ENCODE assay signal across 8 cellular contexts in the genomic region with DNA sequence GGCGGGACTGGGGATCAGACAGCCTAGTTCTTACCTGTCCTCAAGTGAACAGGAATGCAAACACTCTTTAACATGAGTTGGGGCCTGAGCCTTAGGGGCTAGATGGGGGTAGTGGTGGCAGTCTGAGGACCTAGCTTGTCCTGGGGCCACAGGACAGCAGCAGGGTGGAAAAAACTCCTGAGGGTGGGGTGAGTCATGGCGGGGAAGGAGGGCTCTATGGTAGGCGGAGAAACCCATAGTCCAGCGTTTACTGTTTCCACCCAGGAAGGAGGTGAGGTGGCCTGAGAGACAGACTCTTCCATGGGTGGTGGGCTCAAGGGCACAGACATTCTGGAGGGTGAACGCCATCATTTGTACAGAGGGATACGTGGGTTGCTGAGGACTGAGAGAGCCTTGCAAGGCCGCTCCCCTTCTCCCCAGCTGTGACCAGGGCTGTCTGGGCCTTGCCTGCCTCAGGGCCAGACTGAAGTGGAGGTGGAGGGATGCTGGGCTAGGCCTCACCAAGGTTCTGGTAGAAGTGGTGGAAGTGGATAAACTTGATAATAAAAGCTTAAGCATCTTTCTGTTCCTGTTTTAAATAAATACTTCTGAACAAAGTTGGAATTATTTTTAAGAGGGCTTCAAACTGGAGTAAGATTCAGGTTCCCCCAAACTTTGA. TPM values are rescaled to one million over a fixed set of nuclear protein-coding genes. Genes with fewer than 3 reads are reported as not detected.
DNase-seq lines count a peak whose midpoint lies in the region; ATAC-seq and TF ChIP-seq lines count a peak whose summit lies in the region.

No MANE protein-coding gene starts in this region.

- no peak overlapping the region for H2BK15ac ChIP-seq in mesendoderm (replicated peaks; ENCODE audit: low read depth)

- H2AK5ac ChIP-seq in mesendoderm (ENCODE audit: low read length): peak overlapping the region; percentile 85

- H3K4me3 Mint-ChIP-seq in activated naive CD4-positive, alpha-beta T cell treated with anti-CD3 and anti-CD28 coated beads, Interleukin-2, amount 50 U/mL, for 24 hours: peak overlapping the region; percentile 74
- peak overlapping the region; percentile 89 for H3K4me3 Mint-ChIP-seq in activated naive CD8-positive, alpha-beta T cell treated with anti-CD3 and anti-CD28 coated beads, Interleukin-2, amount 10 ng/mL, durations not matched to agents 7 days and 5 days
- peak overlapping the region; percentile 75 for H3K4me3 Mint-ChIP-seq in type B pancreatic cell

- peaks cover 40% of the 10 kb centered on the region for H3K4me1 Mint-ChIP-seq in activated naive CD4-positive, alpha-beta T cell treated with anti-CD3 and anti-CD28 coated beads, Interleukin-2, amount 50 U/mL, for 24 hours
- H3K4me1 Mint-ChIP-seq in activated naive CD8-positive, alpha-beta T cell treated with anti-CD3 and anti-CD28 coated beads, Interleukin-2, amount 10 ng/mL, durations not matched to agents 7 days and 5 days: peaks cover 29% of the 10 kb centered on the region
- peaks cover 26% of the 10 kb centered on the region for H3K4me1 Mint-ChIP-seq in type B pancreatic cell (ENCODE audit: unreplicated experiment)

- peaks cover 3% of the 10 kb centered on the region for H3K79me2 ChIP-seq in mesendoderm (ENCODE audit: control insufficient read depth, insufficient read depth, low read length)

- no peak overlapping the region for H3K27ac ChIP-seq in mesendoderm (ENCODE audit: low read depth, low read length)
- peak overlapping the region in 1 of 2 donors; percentile 73 for H3K27ac ChIP-seq in ovary

- peaks cover 4% of the 10 kb centered on the region for H3K4me1 ChIP-seq in mesendoderm (ENCODE audit: control insufficient read depth, low read depth, low read length)
- peaks cover 9% of the 10 kb centered on the region for H3K4me1 ChIP-seq in ovary (ENCODE audit: insufficient read depth)

- POLR2A ChIA-PET in activated naive CD8-positive, alpha-beta T cell treated with anti-CD3 and anti-CD28 coated beads, Interleukin-2, amount 10 ng/mL, durations not matched to agents 7 days and 5 days (lab: Charles Lee): interaction anchor here (0.7 to 4.1 kb wide), 6 partner anchors 12 to 285 kb away, joined by 3 to 33 read pairs (median 6); partner anchors contain the start of genes EIF4E1B, RNF44 and SNCB

- H2BK120ac ChIP-seq in mesendoderm (ENCODE audit: low read depth, low read length): no peak overlapping the region

- peaks cover 11% of the 10 kb centered on the region for H3K79me1 ChIP-seq in mesendoderm (ENCODE audit: low read length)

- no peak overlapping the region for H3K18ac ChIP-seq in mesendoderm (ENCODE audit: low read length)

- H3K4me2 ChIP-seq in mesendoderm (ENCODE audit: low read length): no peak overlapping the region

- no peak overlapping the region for H3K9ac ChIP-seq in mesendoderm (ENCODE audit: low read length)

- no peak overlapping the region for H3K23ac ChIP-seq in mesendoderm (ENCODE audit: low read length)

- TF ChIP-seq CTCF in type B pancreatic cell (conservative IDR thresholded peaks at IDR 0.05): no peak
- no peak for TF ChIP-seq CTCF in ovary (IDR thresholded peaks at IDR 0.05)

- H3K27ac Mint-ChIP-seq in activated naive CD4-positive, alpha-beta T cell treated with anti-CD3 and anti-CD28 coated beads, Interleukin-2, amount 50 U/mL, for 24 hours: peak overlapping the region; percentile 30
- peak overlapping the region; percentile 86 for H3K27ac Mint-ChIP-seq in activated naive CD8-positive, alpha-beta T cell treated with anti-CD3 and anti-CD28 coated beads, Interleukin-2, amount 10 ng/mL, durations not matched to agents 7 days and 5 days
- H3K27ac Mint-ChIP-seq in type B pancreatic cell: peak overlapping the region; percentile 53

- H3K27me3 ChIP-seq in mesendoderm (ENCODE audit: insufficient read depth, low read length, poor library complexity) (no peaks in the 10 kb centered on the region), ovary (no peaks in the 10 kb centered on the region)

- no peaks in the 10 kb centered on the region for H3K9me3 ChIP-seq in ovary

- no peak for ATAC-seq in activated naive CD8-positive, alpha-beta T cell treated with anti-CD3 and anti-CD28 coated beads, Interleukin-2, amount 10 ng/mL, durations not matched to agents 7 days and 5 days (ENCODE audit: low read depth)
- ATAC-seq in GM18868 (IDR thresholded peaks at IDR 0.05; ENCODE audit: unreplicated experiment): no peak

- no peaks in the 10 kb centered on the region for H3K36me3 Mint-ChIP-seq in activated naive CD4-positive, alpha-beta T cell treated with anti-CD3 and anti-CD28 coated beads, Interleukin-2, amount 50 U/mL, for 24 hours
- H3K36me3 Mint-ChIP-seq in activated naive CD8-positive, alpha-beta T cell treated with anti-CD3 and anti-CD28 coated beads, Interleukin-2, amount 10 ng/mL, durations not matched to agents 7 days and 5 days: no peaks in the 10 kb centered on the region
- no peaks in the 10 kb centered on the region for H3K36me3 Mint-ChIP-seq in type B pancreatic cell

- no peaks in the 10 kb centered on the region for H3K9me3 Mint-ChIP-seq in activated naive CD4-positive, alpha-beta T cell treated with anti-CD3 and anti-CD28 coated beads, Interleukin-2, amount 50 U/mL, for 24 hours
- no peaks in the 10 kb centered on the region for H3K9me3 Mint-ChIP-seq in activated naive CD8-positive, alpha-beta T cell treated with anti-CD3 and anti-CD28 coated beads, Interleukin-2, amount 10 ng/mL, durations not matched to agents 7 days and 5 days
- H3K9me3 Mint-ChIP-seq in type B pancreatic cell: no peaks in the 10 kb centered on the region

- H3K27me3 Mint-ChIP-seq in activated naive CD4-positive, alpha-beta T cell treated with anti-CD3 and anti-CD28 coated beads, Interleukin-2, amount 50 U/mL, for 24 hours: no peaks in the 10 kb centered on the region
- no peaks in the 10 kb centered on the region for H3K27me3 Mint-ChIP-seq in activated naive CD8-positive, alpha-beta T cell treated with anti-CD3 and anti-CD28 coated beads, Interleukin-2, amount 10 ng/mL, durations not matched to agents 7 days and 5 days
- H3K27me3 Mint-ChIP-seq in type B pancreatic cell: peaks cover 3% of the 10 kb centered on the region

- H4K5ac ChIP-seq in mesendoderm (ENCODE audit: low read length): no peak overlapping the region

- WGBS in mesendoderm (ENCODE audit: extremely low coverage, insufficient coverage, low lambda C conversion rate): no CpG with 5 or more reads among the region's 7 CpGs
- WGBS in ovary, 3 donors: 90 to 92% (median 91%) methylated on average over 7 of the region's 7 CpGs

- no peak overlapping the region for H4K8ac ChIP-seq in mesendoderm (ENCODE audit: low read depth, low read length)

- TF ChIP-seq POLR2A in ovary (IDR thresholded peaks at IDR 0.05): no peak

- no peaks in the 10 kb centered on the region for H3K36me3 ChIP-seq in mesendoderm (ENCODE audit: control insufficient read depth, insufficient read depth, low read length)
- H3K36me3 ChIP-seq in ovary: no peaks in the 10 kb centered on the region

- H3K4me3 ChIP-seq in mesendoderm (ENCODE audit: low read length) (no peak overlapping the region), ovary (no peak overlapping the region)

- peak overlapping the region; percentile 73 for H3K56ac ChIP-seq in mesendoderm (ENCODE audit: low read length)

- H3K4ac ChIP-seq in mesendoderm (ENCODE audit: low read depth, low read length): no peak overlapping the region

- no peak overlapping the region for H2BK5ac ChIP-seq in mesendoderm (ENCODE audit: low read length)

- no peak for TF ChIP-seq EP300 in ovary (IDR thresholded peaks at IDR 0.05)

- intact Hi-C loops in ovary (cut with DNase I): loop anchor here in 1 of 4 donors (5.0 kb wide), 1 partner anchor 229 kb away; the partner anchor contains the start of gene CLTB

- no peak for DNase-seq in activated naive CD4-positive, alpha-beta T cell (lab: John Stamatoyannopoulos, UW)
- no peak for DNase-seq in activated naive CD8-positive, alpha-beta T cell treated with anti-CD3 and anti-CD28 coated beads, Interleukin-2, amount 10 ng/mL, durations not matched to agents 7 days and 5 days
- no peak for DNase-seq in mesendoderm
- DNase-seq in type B pancreatic cell (ENCODE audit: extremely low spot score, unreplicated experiment): no peak
- no peak for DNase-seq in ovary
- DNase-seq in OCI-M1 (lab: John Stamatoyannopoulos, UW): no peak

RNA-seq across cellular contexts. Expression of gene TSPAN17, which starts 1.1 kb away (rescaled TPM):
- total RNA-seq in activated naive CD8-positive, alpha-beta T cell treated with anti-CD3 and anti-CD28 coated beads, Interleukin-2, amount 10 ng/mL, durations not matched to agents 7 days and 5 days: 10 to 100 TPM; 39.6 to 40.7 TPM
- 26.2 TPM for polyA plus RNA-seq in mesendoderm (2013, experiment 1 of 2)
- 27.6 TPM for polyA plus RNA-seq in mesendoderm (2013, experiment 2 of 2)
- total RNA-seq in type B pancreatic cell (ENCODE audit: low replicate concordance) (36.9 and 45.9 TPM in 2 replicates), ovary (10 to 100 TPM in 5 of 7 donors, 1 to 10 TPM in 2; 7.5 to 19.3 (median 14.9) TPM)
- 10 to 100 TPM; 14.5 to 28.5 TPM for polyA plus RNA-seq in ovary

RNA-seq across cellular contexts. Expression of gene EIF4E1B, which starts 15.7 kb away (rescaled TPM):
- not detected for total RNA-seq in activated naive CD8-positive, alpha-beta T cell treated with anti-CD3 and anti-CD28 coated beads, Interleukin-2, amount 10 ng/mL, durations not matched to agents 7 days and 5 days
- 0.17 TPM for polyA plus RNA-seq in mesendoderm (2013, experiment 1 of 2)
- 0.11 TPM for polyA plus RNA-seq in mesendoderm (2013, experiment 2 of 2)
- total RNA-seq in type B pancreatic cell (ENCODE audit: low replicate concordance) (not detected in 2 replicates), ovary (not detected)
- polyA plus RNA-seq in ovary: under 1 TPM in 1 of 2 donors, not detected in 1; 0.61 TPM

RNA-seq across cellular contexts. Expression of gene SNCB, which starts 15.8 kb away (rescaled TPM):
- under 1 TPM in 1 of 2 experiments, not detected in 1; 0.28 TPM for total RNA-seq in activated naive CD8-positive, alpha-beta T cell treated with anti-CD3 and anti-CD28 coated beads, Interleukin-2, amount 10 ng/mL, durations not matched to agents 7 days and 5 days
- polyA plus RNA-seq in mesendoderm (2013, experiment 1 of 2): 1.0 TPM
- 1.4 TPM for polyA plus RNA-seq in mesendoderm (2013, experiment 2 of 2)
- total RNA-seq in type B pancreatic cell (ENCODE audit: low replicate concordance): 0.97 TPM in 1 of 2 replicates, not detected in the other
- not detected for total RNA-seq in ovary
- polyA plus RNA-seq in ovary: under 1 TPM in 1 of 2 donors, not detected in 1; 0.13 TPM

RNA-seq across cellular contexts. Expression of gene GPRIN1, which starts 36.2 kb away (rescaled TPM):
- 1 to 10 TPM; 1.5 to 1.6 TPM for total RNA-seq in activated naive CD8-positive, alpha-beta T cell treated with anti-CD3 and anti-CD28 coated beads, Interleukin-2, amount 10 ng/mL, durations not matched to agents 7 days and 5 days
- polyA plus RNA-seq in mesendoderm (2013, experiment 1 of 2): 4.0 TPM
- 4.2 TPM for polyA plus RNA-seq in mesendoderm (2013, experiment 2 of 2)
- total RNA-seq in type B pancreatic cell (ENCODE audit: low replicate concordance) (3.3 and 6.0 TPM in 2 replicates), ovary (under 1 TPM; 0.08 to 0.32 (median 0.20) TPM)
- polyA plus RNA-seq in ovary: under 1 TPM; 0.13 to 0.50 TPM

Comparison
In these comparisons a context has a peak if more than half of its experiments do, and no peak if none do; other contexts are left out.
1. H3K27ac Mint-ChIP-seq: peak in every context shown above with its lines; median percentile 86 in activated naive CD8-positive, alpha-beta T cell treated with anti-CD3 and anti-CD28 coated beads, Interleukin-2, amount 10 ng/mL, durations not matched to agents 7 days and 5 days; 53 in type B pancreatic cell; 30 in activated naive CD4-positive, alpha-beta T cell treated with anti-CD3 and anti-CD28 coated beads, Interleukin-2, amount 50 U/mL, for 24 hours.